16 cellular contexts compared by ENCODE assay signal in genomic region chr10:122336961-122337360, GRCh38.
"Had no signal": no experiment of that assay in that cellular context is flagged by ENCODE, and none has a peak within 500 bp of the region (broad histone marks: within the 10 kb centered on the region; RNA-seq: fewer than 3 reads in every experiment).

No MANE protein-coding gene starts in this region.

- DNase-seq: endodermal cell; left colon; mammary epithelial cell; naive thymus-derived CD4-positive, alpha-beta T cell; nephron progenitor cell; posterior cingulate gyrus; spleen; stimulated activated CD4-positive, alpha-beta T cell treated with anti-CD3 and anti-CD28 coated beads, Interleukin-15, amount 100 ng/mL, for 24 hours; stimulated activated CD4-positive, alpha-beta T cell treated with anti-CD3 and anti-CD28 coated beads, Interleukin-1b, Interleukin-23, amount 100 ng/mL, for 48 hours; stimulated activated CD4-positive, alpha-beta T cell treated with anti-CD3 and anti-CD28 coated beads, Interleukin-4, amount 100 ng/mL, for 24 hours; testis had no signal

- H3K9me3 ChIP-seq: gastroesophageal sphincter, neutrophil, spleen, testis, tibial nerve had no signal

- H3K27ac ChIP-seq: gastroesophageal sphincter, neutrophil, spleen, testis, tibial nerve had no signal

- H3K27me3 ChIP-seq: gastroesophageal sphincter, testis, tibial nerve had no signal

- H3K36me3 ChIP-seq: gastroesophageal sphincter, neutrophil, spleen, tibial nerve had no signal

- H3K4me3 ChIP-seq: gastroesophageal sphincter, spleen, testis, tibial nerve had no signal

- H3K4me1 ChIP-seq: spleen, testis had no signal

- ATAC-seq: gastroesophageal sphincter; left colon; naive thymus-derived CD4-positive, alpha-beta T cell; sciatic nerve; stimulated activated memory B cell treated with anti-CD40 and anti-IgM and Interleukin-4, amounts not matched to agents 10 μg/mL and 1 μg/mL and 100 μg/mL, for 72 hours had no signal
